In the genomic region with DNA sequence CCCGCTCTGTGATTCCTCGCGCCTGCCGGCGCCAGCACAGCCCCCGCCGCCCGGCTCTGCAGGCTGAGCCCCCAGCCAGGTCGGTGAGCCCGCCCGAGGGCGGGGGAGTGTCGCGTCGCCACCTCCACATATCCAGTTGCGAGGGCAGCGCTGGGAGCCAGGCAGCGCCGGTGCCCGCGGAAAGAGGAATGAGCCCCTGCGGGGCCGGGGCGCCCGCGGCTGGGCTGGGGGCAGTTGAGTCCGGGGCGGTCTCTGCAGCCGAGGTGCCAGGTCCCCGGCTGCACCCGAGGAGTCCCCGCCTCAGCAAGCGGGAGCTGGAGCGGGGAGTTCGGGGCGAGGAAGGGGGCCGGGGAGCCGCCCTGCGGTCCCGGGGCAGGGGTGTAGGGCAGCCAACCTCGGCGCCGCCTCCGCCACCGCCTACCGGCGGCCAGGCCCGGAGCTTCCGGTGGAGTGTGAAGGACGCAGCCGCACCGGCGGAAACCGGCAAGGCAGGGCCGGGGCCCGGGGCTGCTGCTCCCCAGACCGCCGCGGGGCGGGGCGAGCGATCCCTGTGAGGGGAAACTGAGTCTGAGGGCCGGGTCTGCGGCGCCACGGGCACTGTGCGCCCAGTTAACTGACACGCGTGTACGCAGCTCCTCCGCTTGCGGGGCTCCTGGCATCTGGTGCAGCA, we compare ENCODE assay signal across 8 cellular contexts. TPM values are rescaled to one million over a fixed set of nuclear protein-coding genes. Genes with fewer than 3 reads are reported as not detected.
DNase-seq lines count a peak whose midpoint lies in the region; ATAC-seq and TF ChIP-seq lines count a peak whose summit lies in the region.

No MANE protein-coding gene starts in this region.

- no peak for TF ChIP-seq POLR2A in HCT116 (IDR thresholded peaks at IDR 0.05; ENCODE audit: borderline replicate concordance, extremely low read depth, insufficient read depth, insufficient read length)

- H3K27ac ChIP-seq in HCT116 (ENCODE audit: low read depth, low read length): peak overlapping the region; percentile 47; the same call in 1 of the 2 replicates
- no peak overlapping the region for H3K27ac ChIP-seq in endodermal cell (ENCODE audit: low read depth, low read length)
- no peak overlapping the region for H3K27ac ChIP-seq in mesodermal cell (ENCODE audit: low read depth, low read length, severe bottlenecking)

- peaks cover 25% of the 10 kb centered on the region for H3K4me1 Mint-ChIP-seq in endodermal cell
- H3K4me1 Mint-ChIP-seq in stimulated activated naive B cell treated with anti-CD40 and anti-IgM and Interleukin-4, amounts not matched to agents 10 μg/mL and 1 μg/mL and 100 μg/mL, for 72 hours: peaks cover 49 to 86% of the 10 kb centered on the region in 2 donors

- H3K9me3 Mint-ChIP-seq in endodermal cell: no peaks in the 10 kb centered on the region
- H3K9me3 Mint-ChIP-seq in stimulated activated naive B cell treated with anti-CD40 and anti-IgM and Interleukin-4, amounts not matched to agents 10 μg/mL and 1 μg/mL and 100 μg/mL, for 72 hours: no peaks in the 10 kb centered on the region

- intact Hi-C loops in HCT116 (cut with micrococcal nuclease): no loop called here

- H3K4me1 ChIP-seq in HCT116 (ENCODE audit: control insufficient read depth in 1 of 2, insufficient read depth in 2 of 2, low read length in 2 of 2) (peaks cover 4 to 17% of the 10 kb centered on the region in 2 experiments; a peak in 2 of 4 replicates), endodermal cell (ENCODE audit: control insufficient read depth, insufficient read depth, low read length) (peaks cover 18% of the 10 kb centered on the region), mesodermal cell (ENCODE audit: control insufficient read depth, insufficient read depth, low read length, poor library complexity, severe bottlenecking) (peaks cover 35% of the 10 kb centered on the region)

- H4K20me1 ChIP-seq in HCT116 (ENCODE audit: insufficient read depth): no peaks in the 10 kb centered on the region

- CTCF ChIA-PET in HCT116 (lab: Charles Lee): no interaction called here

- H3K27ac Mint-ChIP-seq in endodermal cell: no peak overlapping the region
- H3K27ac Mint-ChIP-seq in stimulated activated naive B cell treated with anti-CD40 and anti-IgM and Interleukin-4, amounts not matched to agents 10 μg/mL and 1 μg/mL and 100 μg/mL, for 72 hours: peak overlapping the region; percentile 99

- no TSS peak for BruUV-seq in HCT116 (replicated peaks; lab: Mats Ljungman, UMichigan)

- WGBS in endodermal cell (ENCODE audit: insufficient coverage in 1 of 2, insufficient read length in 1 of 2), 2 experiments: 9 to 16% methylated on average over 18 to 72 of the region's 72 CpGs
- 7 to 10% methylated on average over 54 to 59 of the region's 72 CpGs for WGBS in mesodermal cell (ENCODE audit: insufficient coverage in 2 of 2), 2 experiments

- no peaks in the 10 kb centered on the region for H3K36me3 ChIP-seq in HCT116 (ENCODE audit: control insufficient read depth in 1 of 2, insufficient read depth in 2 of 2, low read length in 2 of 2)
- H3K36me3 ChIP-seq in endodermal cell (ENCODE audit: control insufficient read depth, insufficient read depth, low read length): no peaks in the 10 kb centered on the region
- H3K36me3 ChIP-seq in mesodermal cell (ENCODE audit: control insufficient read depth, insufficient read depth, low read length): no peaks in the 10 kb centered on the region

- no peak for DNase-seq in GM12864 (ENCODE audit: low read depth)
- DNase-seq in HCT116 (ENCODE audit: low read depth, low spot score): no peak
- peak; percentile 13 for DNase-seq in NCI-H2029 treated with DMSO at 0.1 percent for 48 hours (lab: John Stamatoyannopoulos, UW)
- peak; percentile 89 for DNase-seq in activated CD8-positive, alpha-beta memory T cell treated with anti-CD3 and anti-CD28 coated beads for 24 hours
- peak; percentile 89 for DNase-seq in endodermal cell
- DNase-seq in stimulated activated naive B cell treated with anti-CD40 and anti-IgM and Interleukin-4, amounts not matched to agents 10 μg/mL and 1 μg/mL and 100 μg/mL, for 72 hours: peak; percentile 77
- DNase-seq in NCI-H82 (lab: John Stamatoyannopoulos, UW): no peak

- TF ChIP-seq RAD21 in HCT116 (IDR thresholded peaks at IDR 0.05; ENCODE audit: low read depth): no peak

- no peaks in the 10 kb centered on the region for H3K36me3 Mint-ChIP-seq in endodermal cell (ENCODE audit: low read depth)
- peaks cover 24 to 25% of the 10 kb centered on the region in 2 donors for H3K36me3 Mint-ChIP-seq in stimulated activated naive B cell treated with anti-CD40 and anti-IgM and Interleukin-4, amounts not matched to agents 10 μg/mL and 1 μg/mL and 100 μg/mL, for 72 hours

- H3K27me3 ChIP-seq in HCT116 (ENCODE audit: insufficient read depth, low read length): no peaks in the 10 kb centered on the region
- H3K27me3 ChIP-seq in endodermal cell (ENCODE audit: control insufficient read depth, insufficient read depth, low read length, poor library complexity, severe bottlenecking): peaks cover 12% of the 10 kb centered on the region

- H3K9me3 ChIP-seq in HCT116 (ENCODE audit: control insufficient read depth in 1 of 2, insufficient read depth in 1 of 2, low read depth in 1 of 2, low read length in 2 of 2) (no peaks in the 10 kb centered on the region), endodermal cell (ENCODE audit: control insufficient read depth, low read length) (no peaks in the 10 kb centered on the region), mesodermal cell (ENCODE audit: control insufficient read depth, low read length) (peaks cover 4% of the 10 kb centered on the region)

- POLR2A ChIA-PET in HCT116 (lab: Charles Lee): interaction anchor here (1.2 kb wide), 1 partner anchor 101 kb away, joined by 3 read pairs; no protein-coding TSS in a partner anchor

- H3K79me2 ChIP-seq in HCT116 (ENCODE audit: insufficient read depth, low read length): no peaks in the 10 kb centered on the region

- peak overlapping the region; percentile 79 for H3K4me2 ChIP-seq in HCT116 (ENCODE audit: low read length)

- peaks cover 24% of the 10 kb centered on the region for H3K27me3 Mint-ChIP-seq in endodermal cell (ENCODE audit: insufficient read depth)
- no peaks in the 10 kb centered on the region for H3K27me3 Mint-ChIP-seq in stimulated activated naive B cell treated with anti-CD40 and anti-IgM and Interleukin-4, amounts not matched to agents 10 μg/mL and 1 μg/mL and 100 μg/mL, for 72 hours

- no peaks in the 10 kb centered on the region for H3K9me2 ChIP-seq in HCT116 (ENCODE audit: insufficient read depth)

- peak; percentile 20 for TF ChIP-seq CTCF in GM12864 (IDR thresholded peaks at IDR 0.05; ENCODE audit: low read depth, low read length, missing control alignments)
- TF ChIP-seq CTCF in HCT116 (IDR thresholded peaks at IDR 0.05 in 2 of 3, conservative IDR thresholded peaks at IDR 0.05 in 1 of 3; ENCODE audit: borderline replicate concordance in 1 of 3, insufficient read depth in 1 of 3, low read depth in 2 of 3, low read length in 2 of 3): no peak
- TF ChIP-seq CTCF in endodermal cell (conservative IDR thresholded peaks at IDR 0.05): peak; percentile 48

- peak; percentile 87 for ATAC-seq in HCT116
- peak; percentile 26 to 27 for ATAC-seq in stimulated activated naive B cell treated with anti-CD40 and anti-IgM and Interleukin-4, amounts not matched to agents 10 μg/mL and 1 μg/mL and 100 μg/mL, for 72 hours (replicated peaks)

- peak overlapping the region; percentile 85 for H2AFZ ChIP-seq in HCT116 (ENCODE audit: low read depth, low read length, poor library complexity, severe bottlenecking)

- peak overlapping the region; percentile 80 for H3K4me3 ChIP-seq in GM12864 (ENCODE audit: low read depth, low read length)
- H3K4me3 ChIP-seq in HCT116 (replicated peaks in 1 of 2; ENCODE audit: low read depth in 1 of 2, low read length in 2 of 2): peak overlapping the region; percentile 42 to 58
- H3K4me3 ChIP-seq in endodermal cell (ENCODE audit: low read length): peak overlapping the region; percentile 64
- H3K4me3 ChIP-seq in mesodermal cell (ENCODE audit: extremely low read depth, insufficient read depth, low read length, poor library complexity, severe bottlenecking): peak overlapping the region; percentile 43

- RAD21 ChIA-PET in HCT116 (lab: Charles Lee; ENCODE audit: low non-redundant PET in 1 of 2, low total read pairs in 2 of 2, uncharacterized antibody in 2 of 2, unreplicated experiment in 2 of 2): no interaction called here

- peak overlapping the region; percentile 60 for H3K4me3 Mint-ChIP-seq in endodermal cell
- H3K4me3 Mint-ChIP-seq in stimulated activated naive B cell treated with anti-CD40 and anti-IgM and Interleukin-4, amounts not matched to agents 10 μg/mL and 1 μg/mL and 100 μg/mL, for 72 hours: peak overlapping the region; percentile 89 to 96

- H3K9ac ChIP-seq in HCT116 (ENCODE audit: low read length): peak overlapping the region; percentile 59
- H3K9ac ChIP-seq in endodermal cell (ENCODE audit: extremely low read depth, low read length, poor library complexity, severe bottlenecking): no peak overlapping the region

TF ChIP-seq in HCT116, 20 proteins besides CTCF, POLR2A, EP300 and RAD21 (continues in another document):
- TF ChIP-seq YY1 (IDR thresholded peaks at IDR 0.05; ENCODE audit: extremely low read depth, insufficient replicate concordance, low read depth, low read length) (peak; percentile 5), TCF7L2 (IDR thresholded peaks at IDR 0.05; ENCODE audit: borderline replicate concordance, extremely low read depth, insufficient read depth, insufficient read length) (no peak), SP1 (IDR thresholded peaks at IDR 0.05; ENCODE audit: low read depth) (no peak)

RNA-seq across cellular contexts. Expression of a gene that starts 2.3 kb away (rescaled TPM):
- total RNA-seq in HCT116 (2021; ENCODE audit: unreplicated experiment) (1.7 TPM), endodermal cell (1 to 10 TPM; 3.6 to 8.2 TPM)
- polyA plus RNA-seq in HCT116 (2012): 0.94 and 1.2 TPM in 2 replicates
- 3.1 TPM for polyA plus RNA-seq in endodermal cell (2013, experiment 1 of 2)
- 2.6 TPM for polyA plus RNA-seq in endodermal cell (2013, experiment 2 of 2)
- polyA plus RNA-seq in mesodermal cell (2013, experiment 1 of 2): 2.7 TPM
- polyA plus RNA-seq in mesodermal cell (2013, experiment 2 of 2): 2.2 TPM

RNA-seq across cellular contexts. Expression of a gene that starts 51.9 kb away (rescaled TPM):
- 74.0 TPM for total RNA-seq in HCT116 (2021; ENCODE audit: unreplicated experiment)
- polyA plus RNA-seq in HCT116 (2012): 69.8 and 83.1 TPM in 2 replicates
- total RNA-seq in endodermal cell: 10 to 100 TPM; 17.9 to 21.9 TPM
- polyA plus RNA-seq in endodermal cell (2013, experiment 1 of 2): 30.5 TPM
- 27.9 TPM for polyA plus RNA-seq in endodermal cell (2013, experiment 2 of 2)
- polyA plus RNA-seq in mesodermal cell (2013, experiment 1 of 2): 44.6 TPM
- polyA plus RNA-seq in mesodermal cell (2013, experiment 2 of 2): 44.1 TPM

Comparison
In these comparisons a context has a peak if more than half of its experiments do, and no peak if none do; other contexts are left out.
1. DNase-seq: peak in NCI-H2029 treated with DMSO at 0.1 percent for 48 hours (single experiment), activated CD8-positive, alpha-beta memory T cell treated with anti-CD3 and anti-CD28 coated beads for 24 hours (single experiment), endodermal cell (single experiment) and stimulated activated naive B cell treated with anti-CD40 and anti-IgM and Interleukin-4, amounts not matched to agents 10 μg/mL and 1 μg/mL and 100 μg/mL, for 72 hours (single experiment); none in GM12864 (single experiment), HCT116 (single experiment) and NCI-H82 (single experiment).
2. CTCF ChIP-seq: peak in GM12864 (single experiment) and endodermal cell (single experiment); none in HCT116 (0 of 3).
3. Peak in every context shown above with its lines, with median percentiles within 50 percentile points of each other: H3K4me3 ChIP-seq.